In genomic region chr17:65750678-65751077, GRCh38 we compare ENCODE assay signal across 1 cellular context.
TF ChIP-seq lines count a peak whose summit lies in the region.

No MANE protein-coding gene starts in this region.

TF ChIP-seq in HepG2, 621 proteins besides CTCF, POLR2A, EP300 and RAD21 (continued from another document and continues in another):
- TF ChIP-seq ZBTB33 (CRISPR knock-in tag; IDR thresholded peaks at IDR 0.05) (peak; percentile 52; the same call in 1 of the 2 replicates), NR1H2 (CRISPR knock-in tag; IDR thresholded peaks at IDR 0.05; ENCODE audit: borderline replicate concordance, low read depth) (no peak), HOMEZ (CRISPR knock-in tag; IDR thresholded peaks at IDR 0.05; ENCODE audit: low read depth) (peak; percentile 41; the same call in 1 of the 2 replicates), MXI1 (IDR thresholded peaks at IDR 0.05; ENCODE audit: borderline replicate concordance, low read depth, low read length) (peak; percentile 69; the same call in 1 of the 3 replicates), TARDBP (CRISPR knock-in tag; IDR thresholded peaks at IDR 0.05) (peak; percentile 60; the same call in 1 of the 2 replicates), ZNF24 (IDR thresholded peaks at IDR 0.05) (no peak), SP5 (CRISPR knock-in tag; IDR thresholded peaks at IDR 0.05; ENCODE audit: borderline replicate concordance, low read depth) (peak; percentile 94), ZNF331 (CRISPR knock-in tag; IDR thresholded peaks at IDR 0.05) (peak; percentile 93), ARNT2 (CRISPR knock-in tag; IDR thresholded peaks at IDR 0.05; ENCODE audit: low read depth) (0 out of 2 replicates have a peak, but pooled peaks have one; percentile 34), ZNF644 (CRISPR knock-in tag; IDR thresholded peaks at IDR 0.05; ENCODE audit: low read depth) (peak; percentile 79; the same call in 1 of the 2 replicates), NFKBIZ (CRISPR knock-in tag; IDR thresholded peaks at IDR 0.05) (peak; percentile 75; the same call in 1 of the 2 replicates), CREB1 (IDR thresholded peaks at IDR 0.05) (no peak), CREB1 (CRISPR knock-in tag; IDR thresholded peaks at IDR 0.05) (peak; percentile 63; the same call in 1 of the 2 replicates), FOXM1 (CRISPR knock-in tag; IDR thresholded peaks at IDR 0.05) (no peak), HNF1A (IDR thresholded peaks at IDR 0.05; ENCODE audit: low read depth) (peak; percentile 79; the same call in 1 of the 2 replicates), HNF1A (CRISPR knock-in tag; IDR thresholded peaks at IDR 0.05; ENCODE audit: borderline replicate concordance) (peak; percentile 91), ZNF652 (CRISPR knock-in tag; IDR thresholded peaks at IDR 0.05; ENCODE audit: borderline replicate concordance, low read depth) (peak; percentile 60; the same call in 1 of the 2 replicates), CBX5 (CRISPR knock-in tag; IDR thresholded peaks at IDR 0.05; ENCODE audit: borderline replicate concordance) (peak; percentile 76; the same call in 1 of the 2 replicates), ZMYM3 (CRISPR knock-in tag; IDR thresholded peaks at IDR 0.05) (0 out of 2 replicates have a peak, but pooled peaks have one; percentile 15), KAT7 (CRISPR knock-in tag; IDR thresholded peaks at IDR 0.05; ENCODE audit: borderline replicate concordance) (no peak), TGIF2 (CRISPR knock-in tag; IDR thresholded peaks at IDR 0.05) (peak; percentile 78; the same call in 1 of the 2 replicates), MZF1 (CRISPR knock-in tag; IDR thresholded peaks at IDR 0.05; ENCODE audit: borderline replicate concordance) (no peak), ZFP1 (CRISPR knock-in tag; IDR thresholded peaks at IDR 0.05) (peak; percentile 73; the same call in 1 of the 2 replicates), SALL1 (CRISPR knock-in tag; IDR thresholded peaks at IDR 0.05) (peak; percentile 93), ETV5 (CRISPR knock-in tag; IDR thresholded peaks at IDR 0.05; ENCODE audit: borderline replicate concordance) (peak; percentile 55; the same call in 1 of the 2 replicates), SIX4 (CRISPR knock-in tag; IDR thresholded peaks at IDR 0.05) (peak; percentile 67; the same call in 1 of the 2 replicates), ZBTB40 (IDR thresholded peaks at IDR 0.05) (0 out of 2 replicates have a peak, but pooled peaks have one; percentile 16), ZBTB40 (CRISPR knock-in tag; IDR thresholded peaks at IDR 0.05) (no peak), ZNF772 (CRISPR knock-in tag; IDR thresholded peaks at IDR 0.05) (no peak), RXRB (CRISPR knock-in tag; IDR thresholded peaks at IDR 0.05; ENCODE audit: borderline replicate concordance) (peak; percentile 87), FOXK2 (IDR thresholded peaks at IDR 0.05) (no peak), ZNF451 (CRISPR knock-in tag; IDR thresholded peaks at IDR 0.05) (no peak), RELA (CRISPR knock-in tag; IDR thresholded peaks at IDR 0.05) (no peak), HMGXB4 (CRISPR knock-in tag; IDR thresholded peaks at IDR 0.05; ENCODE audit: borderline replicate concordance in 1 of 2, low read depth in 1 of 2) (0 out of 4 replicates have a peak, but pooled peaks of 1 of the 2 experiments have one; percentile 11), RCOR2 (CRISPR knock-in tag; IDR thresholded peaks at IDR 0.05) (peak; percentile 87), MAX (IDR thresholded peaks at IDR 0.05) (peak; percentile 68), TFE3 (CRISPR knock-in tag; IDR thresholded peaks at IDR 0.05) (peak; percentile 79), LCORL (IDR thresholded peaks at IDR 0.05) (peak; percentile 81), LCORL (CRISPR knock-in tag; IDR thresholded peaks at IDR 0.05) (0 out of 2 replicates have a peak, but pooled peaks have one; percentile 43)
